ENCODE assay signal across 10 cellular contexts in genomic region chrX:135325036-135325818, GRCh38. TPM values are rescaled to one million over a fixed set of nuclear protein-coding genes. Genes with fewer than 3 reads are reported as not detected.
"Had no signal": no experiment of that assay in that cellular context is flagged by ENCODE, and none has a peak within 500 bp of the region (broad histone marks: within the 10 kb centered on the region; RNA-seq: fewer than 3 reads in every experiment).

No MANE protein-coding gene starts in this region.

RNA-seq across cellular contexts. Expression of gene ETDC, which starts 15.9 kb away (rescaled TPM):
- total RNA-seq: OCI-LY7, PC-3, PC-9, Peyer's patch, Right ventricle myocardium inferior, RPMI7951, SJCRH30, SJSA1, SK-MEL-5 had no signal
- polyA plus RNA-seq: SK-N-SH had no signal
